ENCODE assay signal across 22 cellular contexts in the genomic region with DNA sequence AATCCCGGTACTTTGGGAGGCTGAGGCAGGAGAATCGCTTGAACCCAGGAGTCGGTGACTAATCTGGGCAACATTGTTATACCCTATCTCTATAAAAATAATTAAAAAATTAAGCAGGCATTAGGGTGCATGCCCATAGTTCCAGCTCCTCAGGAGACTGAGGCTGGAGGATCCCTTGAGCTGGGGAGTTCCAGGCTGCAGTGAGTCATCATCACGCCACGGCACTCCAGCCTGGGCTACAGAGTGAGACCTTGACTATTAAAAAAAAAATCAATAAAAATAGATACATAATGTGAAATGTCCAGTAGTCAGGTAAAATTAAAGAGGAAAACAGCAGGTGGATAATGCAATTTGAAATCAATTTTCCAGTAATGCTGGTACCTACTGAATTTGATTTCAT. TPM values are rescaled to one million over a fixed set of nuclear protein-coding genes. Genes with fewer than 3 reads are reported as not detected.
"Had no signal": no experiment of that assay in that cellular context is flagged by ENCODE, and none has a peak within 500 bp of the region (broad histone marks: within the 10 kb centered on the region; RNA-seq: fewer than 3 reads in every experiment).

No MANE protein-coding gene starts in this region.

- H3K27ac ChIP-seq: esophagus squamous epithelium, lower lobe of right lung, ovary, psoas muscle, sigmoid colon, stomach, thyroid gland, vagina had no signal

- H3K27me3 Mint-ChIP-seq: naive thymus-derived CD8-positive, alpha-beta T cell had no signal

- H3K36me3 Mint-ChIP-seq: naive thymus-derived CD8-positive, alpha-beta T cell; stimulated activated effector memory CD8-positive, alpha-beta T cell treated with anti-CD3 and anti-CD28 coated beads, Interleukin-12 subunit alpha, Interleukin-12 subunit beta, amount 100 ng/mL, for 72 hours had no signal

- H3K4me1 Mint-ChIP-seq: naive thymus-derived CD8-positive, alpha-beta T cell; stimulated activated effector memory CD8-positive, alpha-beta T cell treated with anti-CD3 and anti-CD28 coated beads, Interleukin-12 subunit alpha, Interleukin-12 subunit beta, amount 100 ng/mL, for 72 hours had no signal

- H3K4me3 Mint-ChIP-seq: dendritic cell treated with granulocyte-macrophage colony-stimulating factor and Interleukin-4, amounts not matched to agents 40 ng/mL and 50 ng/mL, for 4 days; naive thymus-derived CD8-positive, alpha-beta T cell; nephron progenitor cell; stimulated activated effector memory CD8-positive, alpha-beta T cell treated with anti-CD3 and anti-CD28 coated beads, Interleukin-12 subunit alpha, Interleukin-12 subunit beta, amount 100 ng/mL, for 72 hours had no signal

- H3K27me3 ChIP-seq: esophagus squamous epithelium, ovary, sigmoid colon, stomach, thyroid gland, vagina had no signal

- H3K9me3 Mint-ChIP-seq: dendritic cell treated with granulocyte-macrophage colony-stimulating factor and Interleukin-4, amounts not matched to agents 40 ng/mL and 50 ng/mL, for 4 days; nephron progenitor cell had no signal

- H3K27ac Mint-ChIP-seq: dendritic cell treated with granulocyte-macrophage colony-stimulating factor and Interleukin-4, amounts not matched to agents 40 ng/mL and 50 ng/mL, for 4 days; naive thymus-derived CD8-positive, alpha-beta T cell; nephron progenitor cell; stimulated activated effector memory CD8-positive, alpha-beta T cell treated with anti-CD3 and anti-CD28 coated beads, Interleukin-12 subunit alpha, Interleukin-12 subunit beta, amount 100 ng/mL, for 72 hours had no signal

- DNase-seq: effector CD8-positive, alpha-beta T cell; erythroblast; esophagus squamous epithelium; left ventricle myocardium superior; lower lobe of right lung; naive thymus-derived CD8-positive, alpha-beta T cell; nephron progenitor cell; nucleus accumbens; ovary; psoas muscle; right cardiac atrium; sigmoid colon; stimulated activated CD4-positive, alpha-beta T cell treated with anti-CD3 and anti-CD28 coated beads, Interleukin-2, amount 100 ng/mL, for 24 hours; stimulated activated CD4-positive, alpha-beta T cell treated with anti-CD3 and anti-CD28 coated beads, Interleukin-4, amount 100 ng/mL, for 24 hours; stimulated activated naive CD4-positive, alpha-beta T cell treated with Interleukin-2 at 50 U/mL for 16 hours; stomach; thyroid gland; trophoblast cell had no signal

- H3K4me1 ChIP-seq: esophagus squamous epithelium, lower lobe of right lung, psoas muscle, sigmoid colon, thyroid gland, vagina had no signal

- ATAC-seq: left ventricle myocardium superior; lower lobe of right lung; naive thymus-derived CD8-positive, alpha-beta T cell; psoas muscle; right cardiac atrium; stimulated activated effector memory CD8-positive, alpha-beta T cell treated with anti-CD3 and anti-CD28 coated beads, Interleukin-12 subunit alpha, Interleukin-12 subunit beta, amount 100 ng/mL, for 72 hours had no signal

RNA-seq across cellular contexts. Expression of a gene that starts 14.6 kb away (rescaled TPM):
- total RNA-seq: endothelial cell of umbilical vein; naive thymus-derived CD8-positive, alpha-beta T cell had no signal
- polyA plus RNA-seq: endothelial cell of umbilical vein; naive thymus-derived CD8-positive, alpha-beta T cell had no signal
